ENCODE assay signal across 9 cellular contexts in genomic region chr4:80074059-80074458, GRCh38. TPM values are rescaled to one million over a fixed set of nuclear protein-coding genes. Genes with fewer than 3 reads are reported as not detected.
A peak's percentile ranks its signal among the peaks of the same experiment; 100 is the strongest.
DNase-seq lines count a peak whose midpoint lies in the region; ATAC-seq and TF ChIP-seq lines count a peak whose summit lies in the region.
"Had no signal": no experiment of that assay in that cellular context is flagged by ENCODE, and none has a peak within 500 bp of the region (broad histone marks: within the 10 kb centered on the region; RNA-seq: fewer than 3 reads in every experiment).

No MANE protein-coding gene starts in this region.

- peaks cover 26% of the 10 kb centered on the region for H3K4me1 ChIP-seq in cardiac muscle cell (ENCODE audit: low read depth)
- peaks cover 4% of the 10 kb centered on the region for H3K4me1 ChIP-seq in ovary (ENCODE audit: insufficient read depth)

- H3K4me3 ChIP-seq in cardiac muscle cell (no peak overlapping the region), ovary (no peak overlapping the region)

- H3K9me3 Mint-ChIP-seq in activated naive CD8-positive, alpha-beta T cell treated with anti-CD3 and anti-CD28 coated beads, Interleukin-2, amount 50 U/mL, for 24 hours: no peaks in the 10 kb centered on the region
- no peaks in the 10 kb centered on the region for H3K9me3 Mint-ChIP-seq in naive thymus-derived CD8-positive, alpha-beta T cell

- POLR2A ChIA-PET in naive thymus-derived CD8-positive, alpha-beta T cell (lab: Charles Lee): interaction anchor here (0.7 to 2.8 kb wide), 4 partner anchors 16 to 651 kb away, joined by 3 to 19 read pairs (median 10); no protein-coding TSS in a partner anchor

- no peak for TF ChIP-seq POLR2A in ovary (IDR thresholded peaks at IDR 0.05)

- H3K9me3 ChIP-seq in cardiac muscle cell (ENCODE audit: low read depth) (no peaks in the 10 kb centered on the region), ovary (no peaks in the 10 kb centered on the region)

- ATAC-seq in Right ventricle myocardium superior (ENCODE audit: poor library complexity): no peak
- ATAC-seq in activated naive CD8-positive, alpha-beta T cell treated with anti-CD3 and anti-CD28 coated beads, Interleukin-2, amount 50 U/mL, for 24 hours: no peak
- no peak for ATAC-seq in naive thymus-derived CD8-positive, alpha-beta T cell
- no peak for ATAC-seq in HG03565 (IDR thresholded peaks at IDR 0.05; ENCODE audit: unreplicated experiment)
- ATAC-seq in left colon: no peak

- H3K4me3 Mint-ChIP-seq in activated naive CD8-positive, alpha-beta T cell treated with anti-CD3 and anti-CD28 coated beads, Interleukin-2, amount 50 U/mL, for 24 hours: no peak overlapping the region
- H3K4me3 Mint-ChIP-seq in naive thymus-derived CD8-positive, alpha-beta T cell: peak overlapping the region; percentile 19 to 99 (median 91)

- peak overlapping the region; percentile 86 for H3K27ac Mint-ChIP-seq in activated naive CD8-positive, alpha-beta T cell treated with anti-CD3 and anti-CD28 coated beads, Interleukin-2, amount 50 U/mL, for 24 hours
- H3K27ac Mint-ChIP-seq in naive thymus-derived CD8-positive, alpha-beta T cell: peak overlapping the region in 8 of 10 donors; percentile 31 to 98 (median 92)

- peaks cover 3% of the 10 kb centered on the region for H3K36me3 ChIP-seq in cardiac muscle cell
- no peaks in the 10 kb centered on the region for H3K36me3 ChIP-seq in ovary

- peak in 1 of 2 donors; percentile 31 for DNase-seq in cardiac muscle cell (ENCODE audit: low read depth in 1 of 2, low spot score in 1 of 2)
- no peak for DNase-seq in Right ventricle myocardium superior
- no peak for DNase-seq in activated naive CD8-positive, alpha-beta T cell treated with anti-CD3 and anti-CD28 coated beads, Interleukin-2, amount 50 U/mL, for 24 hours
- DNase-seq in naive thymus-derived CD8-positive, alpha-beta T cell: no peak
- no peak for DNase-seq in NCI-H1417 (lab: John Stamatoyannopoulos, UW)
- no peak for DNase-seq in ovary
- no peak for DNase-seq in left colon
- DNase-seq: NCI-H2107 had no signal

- TF ChIP-seq CTCF in cardiac muscle cell (IDR thresholded peaks at IDR 0.05; ENCODE audit: low read depth, low read length) (no peak), ovary (IDR thresholded peaks at IDR 0.05) (no peak)

- H3K27me3 Mint-ChIP-seq in activated naive CD8-positive, alpha-beta T cell treated with anti-CD3 and anti-CD28 coated beads, Interleukin-2, amount 50 U/mL, for 24 hours: peaks cover 4% of the 10 kb centered on the region
- no peaks in the 10 kb centered on the region for H3K27me3 Mint-ChIP-seq in naive thymus-derived CD8-positive, alpha-beta T cell

- H3K27me3 ChIP-seq in cardiac muscle cell (no peaks in the 10 kb centered on the region), ovary (no peaks in the 10 kb centered on the region)

- peak overlapping the region; percentile 94 for H3K27ac ChIP-seq in cardiac muscle cell
- peak overlapping the region in 1 of 2 donors; percentile 96 for H3K27ac ChIP-seq in ovary

- intact Hi-C loops in Right ventricle myocardium superior (cut with DNase I): no loop called here
- intact Hi-C loops in ovary (cut with DNase I): loop anchor here in 2 of 4 donors (5.0 to 10.0 kb wide), 2 partner anchors 108 to 111 kb away; no protein-coding TSS in a partner anchor
- intact Hi-C loops in left colon (cut with DNase I, micrococcal nuclease): loop anchor here in 1 of 2 donors (10.0 kb wide), 1 partner anchor 111 kb away; no protein-coding TSS in a partner anchor

- TF ChIP-seq EP300 in ovary (IDR thresholded peaks at IDR 0.05): no peak

- peaks cover 87% of the 10 kb centered on the region for H3K4me1 Mint-ChIP-seq in activated naive CD8-positive, alpha-beta T cell treated with anti-CD3 and anti-CD28 coated beads, Interleukin-2, amount 50 U/mL, for 24 hours
- peaks cover 17 to 73% (median 42%) of the 10 kb centered on the region in 4 donors for H3K4me1 Mint-ChIP-seq in naive thymus-derived CD8-positive, alpha-beta T cell

- peaks cover 12% of the 10 kb centered on the region for H3K36me3 Mint-ChIP-seq in activated naive CD8-positive, alpha-beta T cell treated with anti-CD3 and anti-CD28 coated beads, Interleukin-2, amount 50 U/mL, for 24 hours (ENCODE audit: low read depth)
- H3K36me3 Mint-ChIP-seq in naive thymus-derived CD8-positive, alpha-beta T cell: peaks cover 0 to 5% (median 0%) of the 10 kb centered on the region in 3 donors

RNA-seq across cellular contexts. Expression of gene ANTXR2, which starts 1.0 kb away (rescaled TPM):
- 66.7 and 70.6 TPM in 2 replicates for total RNA-seq in cardiac muscle cell
- 79.6 and 101 TPM in 2 replicates for polyA plus RNA-seq in cardiac muscle cell
- total RNA-seq in Right ventricle myocardium superior: 49.7 TPM
- 10 to 100 TPM; 19.3 to 21.9 TPM for total RNA-seq in naive thymus-derived CD8-positive, alpha-beta T cell
- polyA plus RNA-seq in naive thymus-derived CD8-positive, alpha-beta T cell: 10 to 100 TPM; 11.4 to 22.1 (median 11.5) TPM
- total RNA-seq in ovary: 100 to 1,000 TPM in 3 of 7 donors, 10 to 100 TPM in 4; 78.3 to 230 (median 88.7) TPM
- 100 to 1,000 TPM in 1 of 2 donors, 10 to 100 TPM in 1; 64.4 to 231 TPM for polyA plus RNA-seq in ovary
- 100 to 1,000 TPM in 1 of 2 donors, 10 to 100 TPM in 1; 70.0 to 135 TPM for total RNA-seq in left colon
